In genomic region chr6:77688641-77689040, GRCh38 we compare ENCODE assay signal across 4 cellular contexts. TPM values are rescaled to one million over a fixed set of nuclear protein-coding genes. Genes with fewer than 3 reads are reported as not detected.
"Had no signal": no experiment of that assay in that cellular context is flagged by ENCODE, and none has a peak within 500 bp of the region (broad histone marks: within the 10 kb centered on the region; RNA-seq: fewer than 3 reads in every experiment).

No MANE protein-coding gene starts in this region.

- ATAC-seq: GM23338 had no signal

- DNase-seq: H9, HCEC 1CT had no signal

- H3K4me3 ChIP-seq: GM23338 had no signal

RNA-seq across cellular contexts. Expression of gene MEI4, which starts 35.8 kb away (rescaled TPM):
- total RNA-seq: HT-29 had no signal
